ENCODE assay signal across 21 cellular contexts in genomic region chr2:36271266-36271665, GRCh38.
"Had no signal": no experiment of that assay in that cellular context is flagged by ENCODE, and none has a peak within 500 bp of the region (broad histone marks: within the 10 kb centered on the region; RNA-seq: fewer than 3 reads in every experiment).

No MANE protein-coding gene starts in this region.

- FAIRE-seq: kidney had no signal

- H3K27ac ChIP-seq: esophagus squamous epithelium, thyroid gland had no signal

- H3K27me3 Mint-ChIP-seq: activated T-cell treated with anti-CD3 and anti-CD28 coated beads, Interleukin-2, amount 50 U/mL, for 24 hours; progenitor cell of endocrine pancreas had no signal

- H3K9me3 ChIP-seq: esophagus squamous epithelium, thyroid gland had no signal

- H3K4me1 Mint-ChIP-seq: nephron had no signal

- ATAC-seq: activated CD4-positive, CD25-positive, alpha-beta regulatory T cell treated with anti-CD3 and anti-CD28 coated beads, Interleukin-2, amount 50 U/mL, for 24 hours; activated CD8-positive, alpha-beta T cell treated with anti-CD3 and anti-CD28 coated beads, Interleukin-2, amount 10 ng/mL, durations not matched to agents 7 days and 5 days; left lobe of liver had no signal

- H3K36me3 ChIP-seq: esophagus squamous epithelium, thyroid gland had no signal

- H3K27ac Mint-ChIP-seq: activated CD4-positive, alpha-beta T cell treated with anti-CD3 and anti-CD28 coated beads, Interleukin-2, amount 10 ng/mL, durations not matched to agents 7 days and 5 days; activated CD8-positive, alpha-beta T cell treated with anti-CD3 and anti-CD28 coated beads, Interleukin-2, amount 10 ng/mL, durations not matched to agents 7 days and 5 days; activated naive CD4-positive, alpha-beta T cell treated with anti-CD3 and anti-CD28 coated beads for 36 hours; activated T-cell treated with anti-CD3 and anti-CD28 coated beads, Interleukin-2, amount 50 U/mL, for 24 hours; activated T-helper 2 cell treated with anti-CD3 and anti-CD28 coated beads, Interferon-gamma antibody, Interleukin-2, Interleukin-4, amounts not matched to agents 10 μg/mL and 5 μg/mL and 100 μg/mL, durations not matched to agents 14 hours and 24 hours and 36 hours; brain; nephron; progenitor cell of endocrine pancreas had no signal

- H3K27me3 ChIP-seq: esophagus squamous epithelium, thyroid gland had no signal

- H3K4me3 ChIP-seq: esophagus squamous epithelium, lung, thyroid gland had no signal

- H3K4me1 ChIP-seq: esophagus squamous epithelium had no signal

- H3K4me3 Mint-ChIP-seq: activated CD4-positive, alpha-beta T cell treated with anti-CD3 and anti-CD28 coated beads, Interleukin-2, amount 10 ng/mL, durations not matched to agents 7 days and 5 days; activated CD8-positive, alpha-beta T cell treated with anti-CD3 and anti-CD28 coated beads, Interleukin-2, amount 10 ng/mL, durations not matched to agents 7 days and 5 days; activated naive CD4-positive, alpha-beta T cell treated with anti-CD3 and anti-CD28 coated beads for 36 hours; activated T-cell treated with anti-CD3 and anti-CD28 coated beads, Interleukin-2, amount 50 U/mL, for 24 hours; brain; nephron had no signal

- DNase-seq: activated CD4-positive, alpha-beta T cell treated with anti-CD3 and anti-CD28 coated beads, Interleukin-2, amount 10 ng/mL, durations not matched to agents 7 days and 5 days; activated CD8-positive, alpha-beta T cell treated with anti-CD3 and anti-CD28 coated beads, Interleukin-2, amount 10 ng/mL, durations not matched to agents 7 days and 5 days; activated naive CD4-positive, alpha-beta T cell treated with anti-CD3 and anti-CD28 coated beads for 36 hours; activated T-cell treated with anti-CD3 and anti-CD28 coated beads, Interleukin-2, amount 50 U/mL, for 24 hours; central memory CD4-positive, alpha-beta T cell; cortex of kidney; effector CD8-positive, alpha-beta T cell; esophagus squamous epithelium; kidney; midbrain; stimulated activated CD4-positive, alpha-beta T cell treated with anti-CD3 and anti-CD28 coated beads, Interleukin-12 subunit alpha, Interleukin-12 subunit beta, amount 100 ng/mL, for 4 hours; stimulated activated CD4-positive, alpha-beta T cell treated with anti-CD3 and anti-CD28 coated beads, Interleukin-1b, Interleukin-23, amount 100 ng/mL, for 48 hours; stimulated activated CD8-positive, alpha-beta memory T cell treated with anti-CD3 and anti-CD28 coated beads, Interleukin-4, amount 100 ng/mL, for 48 hours had no signal
